8 cellular contexts compared by ENCODE assay signal in the genomic region with DNA sequence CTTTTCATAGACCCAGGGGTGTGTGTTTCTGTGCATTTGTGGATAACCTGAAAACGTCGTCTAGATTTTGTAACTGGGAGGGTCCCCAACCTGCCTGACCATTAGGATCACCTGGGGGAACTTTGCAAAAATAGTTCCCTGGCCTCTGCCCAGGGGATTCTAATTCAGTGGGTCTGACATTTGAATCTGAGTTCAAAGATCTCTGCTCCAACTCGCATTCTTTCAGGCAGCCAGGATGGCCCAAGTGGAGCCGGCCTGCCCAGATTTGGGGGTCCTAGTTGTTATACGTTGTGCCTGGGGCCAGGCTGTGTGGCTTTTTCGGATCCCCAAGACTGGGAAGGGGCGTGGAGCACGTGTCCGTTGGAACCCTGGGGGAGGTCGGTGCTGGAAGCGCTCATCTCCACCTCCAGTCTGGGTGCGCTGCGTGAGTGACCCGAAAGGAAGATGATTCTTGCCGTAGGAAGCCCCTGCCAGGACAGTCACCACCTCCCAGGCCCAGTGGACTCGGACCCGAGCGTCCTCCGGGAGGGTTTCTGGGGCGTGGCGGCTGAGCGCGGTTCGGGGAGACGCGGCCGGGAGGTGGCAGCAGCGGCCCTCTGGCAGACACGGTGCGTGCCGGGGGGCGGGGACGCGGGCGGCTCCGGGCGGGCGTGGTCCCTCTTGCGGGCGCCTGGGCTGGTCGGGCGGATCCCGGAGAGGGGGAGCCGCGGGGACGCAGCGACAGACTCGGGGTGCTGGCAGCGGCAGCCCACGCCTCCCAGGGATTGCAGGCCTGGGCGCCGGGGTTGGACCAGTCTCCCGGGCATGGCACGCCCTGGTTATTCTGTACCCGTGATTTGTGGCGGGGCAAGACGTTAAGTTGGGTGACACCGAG. TPM values are rescaled to one million over a fixed set of nuclear protein-coding genes. Genes with fewer than 3 reads are reported as not detected.
A peak's percentile ranks its signal among the peaks of the same experiment; 100 is the strongest.
DNase-seq lines count a peak whose midpoint lies in the region; ATAC-seq and TF ChIP-seq lines count a peak whose summit lies in the region.

No MANE protein-coding gene starts in this region.

- H3K27ac Mint-ChIP-seq in CD8-positive, alpha-beta memory T cell, result peak overlapping the region in 5 of 8 donors; percentile 17 to 71 (median 54)
- peak overlapping the region; percentile 90 for H3K27ac Mint-ChIP-seq in activated T-helper 17 cell treated with anti-CD3 and anti-CD28 coated beads, Interleukin-2, amount 50 U/mL, for 72 hours
- H3K27ac Mint-ChIP-seq in natural killer cell treated with Interleukin-12 subunit alpha and Interleukin-12 subunit beta and Interleukin-15 and Interleukin-18, amount 100 ng/mL, for 72 hours, result no peak overlapping the region

- H3K36me3 Mint-ChIP-seq in CD8-positive, alpha-beta memory T cell, result peaks cover 0 to 6% (median 0%) of the 10 kb centered on the region in 3 donors
- peaks cover 27% of the 10 kb centered on the region for H3K36me3 Mint-ChIP-seq in activated T-helper 17 cell treated with anti-CD3 and anti-CD28 coated beads, Interleukin-2, amount 50 U/mL, for 72 hours (ENCODE audit: low read depth)
- peaks cover 5% of the 10 kb centered on the region for H3K36me3 Mint-ChIP-seq in natural killer cell treated with Interleukin-12 subunit alpha and Interleukin-12 subunit beta and Interleukin-15 and Interleukin-18, amount 100 ng/mL, for 72 hours

- H3K9me3 Mint-ChIP-seq in CD8-positive, alpha-beta memory T cell, result no peaks in the 10 kb centered on the region
- peaks cover 3% of the 10 kb centered on the region for H3K9me3 Mint-ChIP-seq in activated T-helper 17 cell treated with anti-CD3 and anti-CD28 coated beads, Interleukin-2, amount 50 U/mL, for 72 hours
- H3K9me3 Mint-ChIP-seq in natural killer cell treated with Interleukin-12 subunit alpha and Interleukin-12 subunit beta and Interleukin-15 and Interleukin-18, amount 100 ng/mL, for 72 hours, result no peaks in the 10 kb centered on the region

- no peaks in the 10 kb centered on the region for H3K27me3 Mint-ChIP-seq in CD8-positive, alpha-beta memory T cell
- no peaks in the 10 kb centered on the region for H3K27me3 Mint-ChIP-seq in activated T-helper 17 cell treated with anti-CD3 and anti-CD28 coated beads, Interleukin-2, amount 50 U/mL, for 72 hours
- peaks cover 4 to 9% of the 10 kb centered on the region in 2 donors for H3K27me3 Mint-ChIP-seq in natural killer cell treated with Interleukin-12 subunit alpha and Interleukin-12 subunit beta and Interleukin-15 and Interleukin-18, amount 100 ng/mL, for 72 hours

- POLR2A ChIA-PET in CD8-positive, alpha-beta memory T cell (lab: Charles Lee), result no interaction called here

- CTCF ChIA-PET in CD8-positive, alpha-beta memory T cell (lab: Charles Lee), result interaction anchor here (1.1 to 3.5 kb wide), 4 partner anchors 10 to 1000 kb away, joined by 3 to 24 read pairs (median 8); no protein-coding TSS in a partner anchor

- no peaks in the 10 kb centered on the region for H3K36me3 ChIP-seq in CD8-positive, alpha-beta memory T cell (ENCODE audit: insufficient read depth, low read length)

- H3K4me1 ChIP-seq in CD8-positive, alpha-beta memory T cell (ENCODE audit: insufficient read depth, low read length), result peaks cover 9% of the 10 kb centered on the region

- TF ChIP-seq CTCF in fibroblast of pulmonary artery (IDR thresholded peaks at IDR 0.05; ENCODE audit: low read length, missing control alignments), result peak; percentile 45

- peak; percentile 95 for ATAC-seq in GM19452 (IDR thresholded peaks at IDR 0.05; ENCODE audit: unreplicated experiment)
- ATAC-seq in HG03565 (IDR thresholded peaks at IDR 0.05; ENCODE audit: unreplicated experiment), result peak; percentile 74
- peak; percentile 92 for ATAC-seq in activated T-helper 17 cell treated with anti-CD3 and anti-CD28 coated beads, Interleukin-2, amount 50 U/mL, for 72 hours (replicated peaks)
- ATAC-seq in natural killer cell treated with Interleukin-12 subunit alpha and Interleukin-12 subunit beta and Interleukin-15 and Interleukin-18, amount 100 ng/mL, for 72 hours, result peak; percentile 97 to 98
- peak; percentile 91 for ATAC-seq in stimulated activated naive CD8-positive, alpha-beta T cell treated with anti-CD3 and anti-CD28 coated beads, Interleukin-15, Interleukin-2, amounts not matched to agents 100 U/mL and 50 U/mL, for 24 hours

- H3K9me3 ChIP-seq in CD8-positive, alpha-beta memory T cell (ENCODE audit: low read length), result no peaks in the 10 kb centered on the region

- H3K4me3 ChIP-seq in CD8-positive, alpha-beta memory T cell (ENCODE audit: low read length), result peak overlapping the region; percentile 69
- H3K4me3 ChIP-seq in fibroblast of pulmonary artery (replicated peaks; ENCODE audit: low read depth, low read length), result peak overlapping the region; percentile 62

- H3K27ac ChIP-seq in CD8-positive, alpha-beta memory T cell (ENCODE audit: low read depth, low read length), result no peak overlapping the region

- peaks cover 12 to 20% (median 13%) of the 10 kb centered on the region in 3 donors for H3K4me1 Mint-ChIP-seq in CD8-positive, alpha-beta memory T cell
- peaks cover 11% of the 10 kb centered on the region for H3K4me1 Mint-ChIP-seq in activated T-helper 17 cell treated with anti-CD3 and anti-CD28 coated beads, Interleukin-2, amount 50 U/mL, for 72 hours
- peaks cover 6 to 8% of the 10 kb centered on the region in 2 donors for H3K4me1 Mint-ChIP-seq in natural killer cell treated with Interleukin-12 subunit alpha and Interleukin-12 subunit beta and Interleukin-15 and Interleukin-18, amount 100 ng/mL, for 72 hours (ENCODE audit: low read depth in 2 of 2)

- peak overlapping the region; percentile 64 to 81 (median 79) for H3K4me3 Mint-ChIP-seq in CD8-positive, alpha-beta memory T cell
- H3K4me3 Mint-ChIP-seq in activated T-helper 17 cell treated with anti-CD3 and anti-CD28 coated beads, Interleukin-2, amount 50 U/mL, for 72 hours, result peak overlapping the region; percentile 74
- H3K4me3 Mint-ChIP-seq in natural killer cell treated with Interleukin-12 subunit alpha and Interleukin-12 subunit beta and Interleukin-15 and Interleukin-18, amount 100 ng/mL, for 72 hours, result peak overlapping the region; percentile 73

- peak; percentile 77 to 86 (median 80) for DNase-seq in CD8-positive, alpha-beta memory T cell
- DNase-seq in fibroblast of pulmonary artery (ENCODE audit: low read depth), result peak; percentile 52
- DNase-seq in natural killer cell treated with Interleukin-12 subunit alpha and Interleukin-12 subunit beta and Interleukin-15 and Interleukin-18, amount 100 ng/mL, for 72 hours (ENCODE audit: low spot score), result peak; percentile 87
- peak; percentile 90 for DNase-seq in stimulated activated naive CD8-positive, alpha-beta T cell treated with anti-CD3 and anti-CD28 coated beads, Interleukin-15, Interleukin-2, amounts not matched to agents 100 U/mL and 50 U/mL, for 24 hours

- no peaks in the 10 kb centered on the region for H3K27me3 ChIP-seq in CD8-positive, alpha-beta memory T cell (ENCODE audit: insufficient read depth, low read length, poor library complexity, severe bottlenecking)

TF ChIP-seq in PFSK-1, 5 proteins besides CTCF, POLR2A, EP300 and RAD21:
- TF ChIP-seq FOXP2 (optimal IDR thresholded peaks at IDR 0.05; ENCODE audit: borderline replicate concordance, extremely low read depth, extremely low read length, insufficient read depth) (peak; percentile 93), POLR2AphosphoS5 (IDR thresholded peaks at IDR 0.05; ENCODE audit: low read depth, low read length) (no peak), SIN3A (IDR thresholded peaks at IDR 0.05; ENCODE audit: borderline replicate concordance, insufficient read depth, low read length) (0 out of 2 replicates have a peak, but pooled peaks have one; percentile 28)
- TF ChIP-seq, protein P1, sequence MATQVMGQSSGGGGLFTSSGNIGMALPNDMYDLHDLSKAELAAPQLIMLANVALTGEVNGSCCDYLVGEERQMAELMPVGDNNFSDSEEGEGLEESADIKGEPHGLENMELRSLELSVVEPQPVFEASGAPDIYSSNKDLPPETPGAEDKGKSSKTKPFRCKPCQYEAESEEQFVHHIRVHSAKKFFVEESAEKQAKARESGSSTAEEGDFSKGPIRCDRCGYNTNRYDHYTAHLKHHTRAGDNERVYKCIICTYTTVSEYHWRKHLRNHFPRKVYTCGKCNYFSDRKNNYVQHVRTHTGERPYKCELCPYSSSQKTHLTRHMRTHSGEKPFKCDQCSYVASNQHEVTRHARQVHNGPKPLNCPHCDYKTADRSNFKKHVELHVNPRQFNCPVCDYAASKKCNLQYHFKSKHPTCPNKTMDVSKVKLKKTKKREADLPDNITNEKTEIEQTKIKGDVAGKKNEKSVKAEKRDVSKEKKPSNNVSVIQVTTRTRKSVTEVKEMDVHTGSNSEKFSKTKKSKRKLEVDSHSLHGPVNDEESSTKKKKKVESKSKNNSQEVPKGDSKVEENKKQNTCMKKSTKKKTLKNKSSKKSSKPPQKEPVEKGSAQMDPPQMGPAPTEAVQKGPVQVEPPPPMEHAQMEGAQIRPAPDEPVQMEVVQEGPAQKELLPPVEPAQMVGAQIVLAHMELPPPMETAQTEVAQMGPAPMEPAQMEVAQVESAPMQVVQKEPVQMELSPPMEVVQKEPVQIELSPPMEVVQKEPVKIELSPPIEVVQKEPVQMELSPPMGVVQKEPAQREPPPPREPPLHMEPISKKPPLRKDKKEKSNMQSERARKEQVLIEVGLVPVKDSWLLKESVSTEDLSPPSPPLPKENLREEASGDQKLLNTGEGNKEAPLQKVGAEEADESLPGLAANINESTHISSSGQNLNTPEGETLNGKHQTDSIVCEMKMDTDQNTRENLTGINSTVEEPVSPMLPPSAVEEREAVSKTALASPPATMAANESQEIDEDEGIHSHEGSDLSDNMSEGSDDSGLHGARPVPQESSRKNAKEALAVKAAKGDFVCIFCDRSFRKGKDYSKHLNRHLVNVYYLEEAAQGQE (IDR thresholded peaks at IDR 0.05; ENCODE audit: insufficient read depth in 1 of 2, low read depth in 2 of 2, low read length in 2 of 2), result no peak

RNA-seq across cellular contexts. Expression of a gene that starts 29.2 kb away (rescaled TPM):
- not detected for total RNA-seq in CD8-positive, alpha-beta memory T cell
- polyA plus RNA-seq in CD8-positive, alpha-beta memory T cell, result not detected
- polyA plus RNA-seq in PFSK-1 (2012; ENCODE audit: insufficient read length, low read depth), result not detected
- not detected for total RNA-seq in activated T-helper 17 cell treated with anti-CD3 and anti-CD28 coated beads, Interleukin-2, amount 50 U/mL, for 72 hours
- not detected for total RNA-seq in natural killer cell treated with Interleukin-12 subunit alpha and Interleukin-12 subunit beta and Interleukin-15 and Interleukin-18, amount 100 ng/mL, for 72 hours

Comparison
In these comparisons a context has a peak if more than half of its experiments do, and no peak if none do; other contexts are left out.
1. H3K27ac Mint-ChIP-seq: peak in CD8-positive, alpha-beta memory T cell (5 of 8) and activated T-helper 17 cell treated with anti-CD3 and anti-CD28 coated beads, Interleukin-2, amount 50 U/mL, for 72 hours (single experiment); none in natural killer cell treated with Interleukin-12 subunit alpha and Interleukin-12 subunit beta and Interleukin-15 and Interleukin-18, amount 100 ng/mL, for 72 hours (0 of 2).
2. Peak in every context shown above with its lines, with median percentiles within 50 percentile points of each other: DNase-seq, H3K4me3 Mint-ChIP-seq and ATAC-seq.